In genomic region chr10:11286261-11286989, GRCh38 we compare ENCODE assay signal across 13 cellular contexts.
A peak's percentile ranks its signal among the peaks of the same experiment; 100 is the strongest.
DNase-seq lines count a peak whose midpoint lies in the region; ATAC-seq and TF ChIP-seq lines count a peak whose summit lies in the region.
"Had no signal": no experiment of that assay in that cellular context is flagged by ENCODE, and none has a peak within 500 bp of the region (broad histone marks: within the 10 kb centered on the region; RNA-seq: fewer than 3 reads in every experiment).

No MANE protein-coding gene starts in this region.

- ATAC-seq in activated CD4-positive, alpha-beta T cell treated with anti-CD3 and anti-CD28 coated beads for 36 hours, result peak; percentile 67
- peak; percentile 69 for ATAC-seq in GM19467 (IDR thresholded peaks at IDR 0.05; ENCODE audit: unreplicated experiment)
- ATAC-seq in HG03135 (IDR thresholded peaks at IDR 0.05; ENCODE audit: unreplicated experiment), result peak; percentile 80
- no peak for ATAC-seq in memory B cell (ENCODE audit: low read depth)
- ATAC-seq: A549 had no signal

- POLR2A ChIA-PET in activated CD4-positive, alpha-beta T cell treated with anti-CD3 and anti-CD28 coated beads for 36 hours (lab: Charles Lee), result no interaction called here

- no peak overlapping the region for H3K27ac ChIP-seq in Peyer's patch
- H3K27ac ChIP-seq in esophagus squamous epithelium, result no peak overlapping the region
- H3K27ac ChIP-seq: A549, sigmoid colon, tibial artery, VCaP had no signal

- H3K4me3 Mint-ChIP-seq in activated CD4-positive, alpha-beta T cell treated with anti-CD3 and anti-CD28 coated beads for 36 hours, result no peak overlapping the region
- no peak overlapping the region for H3K4me3 Mint-ChIP-seq in memory B cell

- H3K27me3 ChIP-seq in Peyer's patch (no peaks in the 10 kb centered on the region), esophagus squamous epithelium (no peaks in the 10 kb centered on the region)
- H3K27me3 ChIP-seq: sigmoid colon, tibial artery had no signal

- H3K4me3 ChIP-seq in Peyer's patch (no peak overlapping the region), esophagus squamous epithelium (no peak overlapping the region)
- H3K4me3 ChIP-seq: A549, sigmoid colon, tibial artery had no signal

- H3K36me3 ChIP-seq in Peyer's patch (peaks cover 0 to 40% (median 0%) of the 10 kb centered on the region in 3 donors), esophagus squamous epithelium (peaks cover 3 to 37% (median 5%) of the 10 kb centered on the region in 3 donors)

- H3K27me3 Mint-ChIP-seq in activated CD4-positive, alpha-beta T cell treated with anti-CD3 and anti-CD28 coated beads for 36 hours, result no peaks in the 10 kb centered on the region
- no peaks in the 10 kb centered on the region for H3K27me3 Mint-ChIP-seq in memory B cell

- peaks cover 52% of the 10 kb centered on the region for H3K36me3 Mint-ChIP-seq in activated CD4-positive, alpha-beta T cell treated with anti-CD3 and anti-CD28 coated beads for 36 hours (ENCODE audit: low read depth)
- H3K36me3 Mint-ChIP-seq in memory B cell, result peaks cover 26% of the 10 kb centered on the region

- intact Hi-C loops in activated CD4-positive, alpha-beta T cell treated with anti-CD3 and anti-CD28 coated beads for 36 hours (cut with DNase I, micrococcal nuclease), result no loop called here
- intact Hi-C loops in esophagus squamous epithelium (cut with DNase I), result no loop called here

- CTCF ChIA-PET in activated CD4-positive, alpha-beta T cell treated with anti-CD3 and anti-CD28 coated beads for 36 hours (lab: Charles Lee), result interaction anchor here (0.6 to 1.2 kb wide), 2 partner anchors 14 to 16 kb away, joined by 3 to 5 read pairs; no protein-coding TSS in a partner anchor

- H3K9me3 ChIP-seq in Peyer's patch, result no peaks in the 10 kb centered on the region
- no peaks in the 10 kb centered on the region for H3K9me3 ChIP-seq in esophagus squamous epithelium
- H3K9me3 ChIP-seq: A549, sigmoid colon, tibial artery had no signal

- DNase-seq in activated CD4-positive, alpha-beta T cell treated with anti-CD3 and anti-CD28 coated beads for 36 hours, result peak; percentile 30
- no peak for DNase-seq in activated CD4-positive, alpha-beta T cell treated with anti-CD3 and anti-CD28 coated beads for 1 hour
- DNase-seq in memory B cell (ENCODE audit: low spot score in 2 of 2), result no peak
- DNase-seq in NCI-H1105 treated with DMSO at 0.1 percent for 48 hours (lab: John Stamatoyannopoulos, UW), result no peak
- no peak for DNase-seq in Peyer's patch
- DNase-seq in esophagus squamous epithelium (lab: John Stamatoyannopoulos, UW), result no peak
- DNase-seq: NCI-H510A treated with DMSO at 0.1 percent for 48 hours, sigmoid colon, tibial artery had no signal

- H3K4me1 ChIP-seq in Peyer's patch (no peaks in the 10 kb centered on the region), esophagus squamous epithelium (no peaks in the 10 kb centered on the region)
- H3K4me1 ChIP-seq: A549, sigmoid colon, tibial artery had no signal

- WGBS in esophagus squamous epithelium, 2 donors, result 74 to 79% methylated on average over 5 to 6 of the region's 7 CpGs

- H3K27ac Mint-ChIP-seq in activated CD4-positive, alpha-beta T cell treated with anti-CD3 and anti-CD28 coated beads for 36 hours, result peak overlapping the region; percentile 87
- H3K27ac Mint-ChIP-seq in memory B cell, result peak overlapping the region; percentile 58

- H3K9me3 Mint-ChIP-seq in activated CD4-positive, alpha-beta T cell treated with anti-CD3 and anti-CD28 coated beads for 36 hours (ENCODE audit: low read depth), result no peaks in the 10 kb centered on the region
- H3K9me3 Mint-ChIP-seq in memory B cell, result no peaks in the 10 kb centered on the region

- TF ChIP-seq POLR2A in Peyer's patch (IDR thresholded peaks at IDR 0.05), result no peak
- TF ChIP-seq POLR2A in esophagus squamous epithelium (IDR thresholded peaks at IDR 0.05), result no peak

- TF ChIP-seq CTCF in Peyer's patch (IDR thresholded peaks at IDR 0.05) (no peak), esophagus squamous epithelium (IDR thresholded peaks at IDR 0.05) (no peak)

- H3K4me1 Mint-ChIP-seq in activated CD4-positive, alpha-beta T cell treated with anti-CD3 and anti-CD28 coated beads for 36 hours, result peaks cover 11% of the 10 kb centered on the region
- peaks cover 4% of the 10 kb centered on the region for H3K4me1 Mint-ChIP-seq in memory B cell
